ENCODE assay signal across 8 cellular contexts in the genomic region with DNA sequence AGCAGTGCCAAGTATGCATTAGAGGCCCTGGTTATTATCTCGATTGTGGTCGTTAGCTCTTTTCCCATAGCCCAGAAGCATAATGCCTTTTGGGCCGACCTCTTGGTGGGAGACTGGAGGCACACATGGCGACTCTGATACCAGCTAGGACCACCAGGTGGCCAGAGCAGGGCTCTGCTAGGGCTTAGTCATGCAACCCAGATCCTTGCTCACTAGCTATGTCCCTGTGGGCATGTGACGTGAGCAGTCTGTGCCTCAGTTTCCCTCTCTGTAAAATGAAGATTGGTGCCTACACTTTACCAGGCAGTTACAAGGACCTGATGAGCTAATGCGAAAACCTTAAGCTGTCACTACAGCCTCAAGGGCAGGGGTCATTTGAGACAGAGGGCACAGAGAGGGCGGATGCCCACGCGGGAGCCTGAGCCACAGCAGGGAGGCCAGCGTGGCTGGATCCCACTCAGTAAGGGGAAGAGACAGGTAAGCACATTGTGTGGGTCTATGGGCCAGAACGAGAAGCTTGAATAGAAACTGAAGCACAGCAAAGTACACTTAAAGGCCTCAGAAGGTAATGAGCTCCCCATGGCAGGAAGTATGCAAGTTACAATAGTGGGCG. TPM values are rescaled to one million over a fixed set of nuclear protein-coding genes. Genes with fewer than 3 reads are reported as not detected.
DNase-seq lines count a peak whose midpoint lies in the region; ATAC-seq and TF ChIP-seq lines count a peak whose summit lies in the region.
"Had no signal": no experiment of that assay in that cellular context is flagged by ENCODE, and none has a peak within 500 bp of the region (broad histone marks: within the 10 kb centered on the region; RNA-seq: fewer than 3 reads in every experiment).

No MANE protein-coding gene starts in this region.

- H3K4me3 ChIP-seq in epithelial cell of proximal tubule (ENCODE audit: low read depth, low read length) = no peak overlapping the region

- intact Hi-C loops in sciatic nerve (cut with DNase I) = no loop called here

- DNase-seq in M059J (ENCODE audit: low read depth) (peak; percentile 16), epithelial cell of proximal tubule (ENCODE audit: low read depth) (no peak), sciatic nerve (ENCODE audit: low spot score) (peak; percentile 40)
- DNase-seq in activated CD4-positive, alpha-beta T cell treated with anti-CD3 and anti-CD28 coated beads for 1 hour = no peak
- DNase-seq: stimulated activated naive CD4-positive, alpha-beta T cell treated with Interleukin-2 at 50 U/mL for 16 hours had no signal

- ATAC-seq in sciatic nerve (no peak), esophagus mucosa (no peak), HG02970 (IDR thresholded peaks at IDR 0.05; ENCODE audit: low FRiP score, unreplicated experiment) (no peak)

- TF ChIP-seq CTCF in GM12872 (IDR thresholded peaks at IDR 0.05; ENCODE audit: insufficient read depth, low read depth, low read length) = 0 out of 3 replicates have a peak, but pooled peaks have one; percentile 22
- peak; percentile 30 for TF ChIP-seq CTCF in epithelial cell of proximal tubule (conservative IDR thresholded peaks at IDR 0.05; ENCODE audit: low read depth, low read length)

RNA-seq across cellular contexts. Expression of a gene that starts 8.8 kb away (rescaled TPM):
- 0.10 TPM in 1 of 2 replicates, not detected in the other for total RNA-seq in M059J (2014; rRNA removed; shearing (Covaris generic))
- total RNA-seq in epithelial cell of proximal tubule = 0.14 TPM in 1 of 2 replicates, not detected in the other
- 22.7 TPM for total RNA-seq in sciatic nerve
- total RNA-seq in esophagus mucosa = 0.60 TPM

RNA-seq across cellular contexts. Expression of a gene that starts 46.3 kb away (rescaled TPM):
- not detected in 2 replicates for total RNA-seq in M059J (2014; rRNA removed; shearing (Covaris generic))
- not detected in 2 replicates for total RNA-seq in epithelial cell of proximal tubule
- 1.5 TPM for total RNA-seq in sciatic nerve
- not detected for total RNA-seq in esophagus mucosa

Comparison
In these comparisons a context has a peak if more than half of its experiments do, and no peak if none do; other contexts are left out.
1. DNase-seq: peak in M059J (single experiment) and sciatic nerve (single experiment); none in epithelial cell of proximal tubule (single experiment) and activated CD4-positive, alpha-beta T cell treated with anti-CD3 and anti-CD28 coated beads for 1 hour (single experiment).
2. RNA of a gene that starts 8.8 kb away (total RNA-seq): 22.7 TPM in sciatic nerve (single experiment); 0.60 TPM in esophagus mucosa (single experiment), 0.10 TPM in M059J and 0.14 TPM in epithelial cell of proximal tubule; every median in the first group is over 10 times any median in the second.